In the genomic region with DNA sequence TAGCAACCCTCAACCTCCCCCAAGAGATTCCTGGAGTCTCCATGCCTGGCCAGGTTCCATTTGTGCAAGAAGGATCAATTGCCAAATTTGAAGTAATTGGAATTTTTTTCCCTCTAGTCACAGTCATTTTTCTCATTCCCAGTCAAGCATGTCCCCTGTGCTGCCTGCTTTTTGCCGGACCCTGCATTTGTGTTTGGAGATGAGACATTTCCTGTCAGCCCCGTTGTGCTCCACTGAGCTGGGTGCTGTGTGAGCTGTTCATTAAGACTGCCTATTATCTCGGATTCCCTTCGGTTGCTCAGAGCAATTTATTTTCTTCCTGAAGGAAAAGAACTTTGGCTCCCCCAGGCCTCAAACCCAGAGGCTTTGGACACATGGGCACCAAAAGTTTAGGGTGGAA, we compare ENCODE assay signal across 14 cellular contexts.
DNase-seq lines count a peak whose midpoint lies in the region; ATAC-seq and TF ChIP-seq lines count a peak whose summit lies in the region.
"Had no signal": no experiment of that assay in that cellular context is flagged by ENCODE, and none has a peak within 500 bp of the region (broad histone marks: within the 10 kb centered on the region; RNA-seq: fewer than 3 reads in every experiment).

No MANE protein-coding gene starts in this region.

- H3K4me3 ChIP-seq in fibroblast of the aortic adventitia (ENCODE audit: low read depth, low read length) (no peak overlapping the region), endodermal cell (ENCODE audit: low read length) (no peak overlapping the region)
- H3K4me3 ChIP-seq: Peyer's patch had no signal

- H3K9me3 Mint-ChIP-seq in endodermal cell = peaks cover 16% of the 10 kb centered on the region
- no peaks in the 10 kb centered on the region for H3K9me3 Mint-ChIP-seq in activated CD4-positive, alpha-beta memory T cell treated with anti-CD3 and anti-CD28 coated beads, Interleukin-2, amount 10 ng/mL, durations not matched to agents 7 days and 5 days

- H3K27me3 Mint-ChIP-seq in endodermal cell (ENCODE audit: insufficient read depth) = peaks cover 25% of the 10 kb centered on the region
- H3K27me3 Mint-ChIP-seq in activated CD4-positive, alpha-beta memory T cell treated with anti-CD3 and anti-CD28 coated beads, Interleukin-2, amount 10 ng/mL, durations not matched to agents 7 days and 5 days = peaks cover 22% of the 10 kb centered on the region

- CTCF ChIA-PET in activated CD4-positive, alpha-beta memory T cell treated with anti-CD3 and anti-CD28 coated beads, Interleukin-2, amount 10 ng/mL, durations not matched to agents 7 days and 5 days (lab: Charles Lee) = no interaction called here

- no peaks in the 10 kb centered on the region for H3K36me3 ChIP-seq in endodermal cell (ENCODE audit: control insufficient read depth, insufficient read depth, low read length)
- H3K36me3 ChIP-seq: Peyer's patch had no signal

- ATAC-seq in GM19463 (IDR thresholded peaks at IDR 0.05; ENCODE audit: unreplicated experiment) (peak; percentile 43), HG02970 (IDR thresholded peaks at IDR 0.05; ENCODE audit: low FRiP score, unreplicated experiment) (no peak)
- ATAC-seq: left colon had no signal

- POLR2A ChIA-PET in activated CD4-positive, alpha-beta memory T cell treated with anti-CD3 and anti-CD28 coated beads, Interleukin-2, amount 10 ng/mL, durations not matched to agents 7 days and 5 days (lab: Charles Lee) = no interaction called here

- 55 to 79% methylated on average over 3 to 4 of the region's 4 CpGs for WGBS in endodermal cell (ENCODE audit: insufficient coverage in 1 of 2, insufficient read length in 1 of 2), 2 experiments

- no peak overlapping the region for H3K9ac ChIP-seq in endodermal cell (ENCODE audit: extremely low read depth, low read length, poor library complexity, severe bottlenecking)

- H3K27me3 ChIP-seq in endodermal cell (ENCODE audit: control insufficient read depth, insufficient read depth, low read length, poor library complexity, severe bottlenecking) = no peaks in the 10 kb centered on the region
- H3K27me3 ChIP-seq: Peyer's patch had no signal

- no peak overlapping the region for H3K27ac ChIP-seq in endodermal cell (ENCODE audit: low read depth, low read length)
- H3K27ac ChIP-seq: Peyer's patch had no signal

- H3K4me1 Mint-ChIP-seq in endodermal cell = no peaks in the 10 kb centered on the region
- no peaks in the 10 kb centered on the region for H3K4me1 Mint-ChIP-seq in activated CD4-positive, alpha-beta memory T cell treated with anti-CD3 and anti-CD28 coated beads, Interleukin-2, amount 10 ng/mL, durations not matched to agents 7 days and 5 days

- TF ChIP-seq CTCF in fibroblast of the aortic adventitia (IDR thresholded peaks at IDR 0.05; ENCODE audit: insufficient read depth, low read length) (no peak), endodermal cell (conservative IDR thresholded peaks at IDR 0.05) (no peak)

- DNase-seq in ACHN = peak; percentile 92
- DNase-seq in fibroblast of the aortic adventitia (ENCODE audit: low read depth) = peak; percentile 19
- no peak for DNase-seq in endodermal cell
- DNase-seq in activated CD4-positive, alpha-beta memory T cell treated with anti-CD3 and anti-CD28 coated beads, Interleukin-2, amount 10 ng/mL, durations not matched to agents 7 days and 5 days = no peak
- no peak for DNase-seq in GOT3 (lab: John Stamatoyannopoulos, UW)
- DNase-seq: activated CD8-positive, alpha-beta memory T cell treated with anti-CD3 and anti-CD28 coated beads, Interleukin-2, amount 50 U/mL, for 4 hours; left colon; NCI-H187; nucleus accumbens; Peyer's patch had no signal

- no peak overlapping the region for H3K4me3 Mint-ChIP-seq in endodermal cell
- no peak overlapping the region for H3K4me3 Mint-ChIP-seq in activated CD4-positive, alpha-beta memory T cell treated with anti-CD3 and anti-CD28 coated beads, Interleukin-2, amount 10 ng/mL, durations not matched to agents 7 days and 5 days
- H3K4me3 Mint-ChIP-seq: stimulated activated naive CD8-positive, alpha-beta T cell treated with anti-CD3 and anti-CD28 coated beads, Interleukin-15, Interleukin-2, amounts not matched to agents 100 ng/mL and 50 ng/mL, for 24 hours had no signal

- in situ Hi-C loops in ACHN (cut with HindIII; ENCODE audit: low pct_ligation_motif_present, low pct_unique_long_range_greater_than_20kb, low sequenced_read_pairs) = no loop called here

- no peaks in the 10 kb centered on the region for H3K36me3 Mint-ChIP-seq in endodermal cell (ENCODE audit: low read depth)
- H3K36me3 Mint-ChIP-seq in activated CD4-positive, alpha-beta memory T cell treated with anti-CD3 and anti-CD28 coated beads, Interleukin-2, amount 10 ng/mL, durations not matched to agents 7 days and 5 days (ENCODE audit: low read depth) = no peaks in the 10 kb centered on the region

- peaks cover 12% of the 10 kb centered on the region for H3K9me3 ChIP-seq in endodermal cell (ENCODE audit: control insufficient read depth, low read length)
- H3K9me3 ChIP-seq: Peyer's patch had no signal

- no peak overlapping the region for H3K27ac Mint-ChIP-seq in endodermal cell
- no peak overlapping the region for H3K27ac Mint-ChIP-seq in activated CD4-positive, alpha-beta memory T cell treated with anti-CD3 and anti-CD28 coated beads, Interleukin-2, amount 10 ng/mL, durations not matched to agents 7 days and 5 days
- H3K27ac Mint-ChIP-seq: stimulated activated naive CD8-positive, alpha-beta T cell treated with anti-CD3 and anti-CD28 coated beads, Interleukin-15, Interleukin-2, amounts not matched to agents 100 ng/mL and 50 ng/mL, for 24 hours had no signal

- H3K4me1 ChIP-seq in endodermal cell (ENCODE audit: control insufficient read depth, insufficient read depth, low read length) = no peaks in the 10 kb centered on the region
- H3K4me1 ChIP-seq: Peyer's patch had no signal

TF ChIP-seq in PFSK-1, 5 proteins besides CTCF, POLR2A, EP300 and RAD21:
- TF ChIP-seq SIN3A (IDR thresholded peaks at IDR 0.05; ENCODE audit: borderline replicate concordance, insufficient read depth, low read length) (peak; percentile 27; the same call in 1 of the 2 replicates), TAF1 (IDR thresholded peaks at IDR 0.05; ENCODE audit: borderline replicate concordance, insufficient read depth, low read length) (no peak)
- TF ChIP-seq, protein P1, sequence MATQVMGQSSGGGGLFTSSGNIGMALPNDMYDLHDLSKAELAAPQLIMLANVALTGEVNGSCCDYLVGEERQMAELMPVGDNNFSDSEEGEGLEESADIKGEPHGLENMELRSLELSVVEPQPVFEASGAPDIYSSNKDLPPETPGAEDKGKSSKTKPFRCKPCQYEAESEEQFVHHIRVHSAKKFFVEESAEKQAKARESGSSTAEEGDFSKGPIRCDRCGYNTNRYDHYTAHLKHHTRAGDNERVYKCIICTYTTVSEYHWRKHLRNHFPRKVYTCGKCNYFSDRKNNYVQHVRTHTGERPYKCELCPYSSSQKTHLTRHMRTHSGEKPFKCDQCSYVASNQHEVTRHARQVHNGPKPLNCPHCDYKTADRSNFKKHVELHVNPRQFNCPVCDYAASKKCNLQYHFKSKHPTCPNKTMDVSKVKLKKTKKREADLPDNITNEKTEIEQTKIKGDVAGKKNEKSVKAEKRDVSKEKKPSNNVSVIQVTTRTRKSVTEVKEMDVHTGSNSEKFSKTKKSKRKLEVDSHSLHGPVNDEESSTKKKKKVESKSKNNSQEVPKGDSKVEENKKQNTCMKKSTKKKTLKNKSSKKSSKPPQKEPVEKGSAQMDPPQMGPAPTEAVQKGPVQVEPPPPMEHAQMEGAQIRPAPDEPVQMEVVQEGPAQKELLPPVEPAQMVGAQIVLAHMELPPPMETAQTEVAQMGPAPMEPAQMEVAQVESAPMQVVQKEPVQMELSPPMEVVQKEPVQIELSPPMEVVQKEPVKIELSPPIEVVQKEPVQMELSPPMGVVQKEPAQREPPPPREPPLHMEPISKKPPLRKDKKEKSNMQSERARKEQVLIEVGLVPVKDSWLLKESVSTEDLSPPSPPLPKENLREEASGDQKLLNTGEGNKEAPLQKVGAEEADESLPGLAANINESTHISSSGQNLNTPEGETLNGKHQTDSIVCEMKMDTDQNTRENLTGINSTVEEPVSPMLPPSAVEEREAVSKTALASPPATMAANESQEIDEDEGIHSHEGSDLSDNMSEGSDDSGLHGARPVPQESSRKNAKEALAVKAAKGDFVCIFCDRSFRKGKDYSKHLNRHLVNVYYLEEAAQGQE (IDR thresholded peaks at IDR 0.05; ENCODE audit: insufficient read depth in 1 of 2, low read depth in 2 of 2, low read length in 2 of 2) = peak in 1 of 2 experiments; percentile 74; a peak in 2 of 4 replicates
TF ChIP-seq in PFSK-1: peak in this region for 2.

Comparison
In these comparisons a context has a peak if more than half of its experiments do, and no peak if none do; other contexts are left out.
1. DNase-seq: peak in ACHN (single experiment) and fibroblast of the aortic adventitia (single experiment); none in endodermal cell (single experiment), activated CD4-positive, alpha-beta memory T cell treated with anti-CD3 and anti-CD28 coated beads, Interleukin-2, amount 10 ng/mL, durations not matched to agents 7 days and 5 days (single experiment) and GOT3 (single experiment).